1 cellular context compared by ENCODE assay signal in the genomic region with DNA sequence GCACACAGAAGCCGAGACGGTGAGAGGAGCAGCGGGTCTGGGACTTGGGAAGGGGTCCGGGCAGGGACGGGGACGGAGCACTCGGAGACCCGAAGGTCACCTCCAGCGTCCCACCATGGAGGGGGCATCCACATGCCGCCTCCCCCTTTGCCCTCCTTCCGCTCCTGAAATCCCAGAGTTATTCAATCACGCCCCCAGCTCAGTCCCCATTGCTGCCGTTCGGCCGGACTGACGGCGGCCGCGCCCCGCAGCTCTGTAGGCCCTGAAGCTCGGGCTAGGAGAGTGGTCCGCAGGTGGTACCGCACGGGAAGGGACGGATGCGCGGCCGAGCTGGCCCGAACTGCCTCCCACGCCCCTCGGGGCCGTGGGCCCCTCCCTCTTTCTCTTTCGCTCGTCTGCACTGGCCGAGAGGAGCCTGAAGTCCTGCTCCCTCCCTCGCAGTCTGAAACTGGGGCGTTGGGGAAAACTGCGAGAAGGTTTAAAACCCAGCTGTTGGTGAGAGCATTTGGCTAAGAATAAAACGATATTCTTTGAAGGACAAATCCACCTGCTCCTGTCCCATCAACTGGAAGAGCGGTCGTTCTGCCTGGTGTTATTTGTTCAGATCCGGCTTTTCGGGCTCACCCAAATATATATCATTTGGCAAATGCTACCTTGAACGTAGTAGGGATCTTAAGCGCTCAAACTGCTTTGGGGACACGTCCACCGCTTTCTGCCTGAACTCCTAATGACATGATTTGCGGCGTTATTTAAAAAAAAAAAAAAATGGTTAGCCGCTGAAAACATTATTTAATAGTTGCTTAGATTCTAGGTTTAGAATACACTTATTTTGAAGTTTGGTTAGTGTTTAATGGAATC.
TF ChIP-seq lines count a peak whose summit lies in the region.

No MANE protein-coding gene starts in this region.

TF ChIP-seq in H1, 55 proteins besides CTCF, POLR2A, EP300 and RAD21:
- TF ChIP-seq RBBP5 (IDR thresholded peaks at IDR 0.05; ENCODE audit: borderline replicate concordance, low read depth, low read length): peak; percentile 98
- peak; percentile 96 for TF ChIP-seq ASH2L (IDR thresholded peaks at IDR 0.05; ENCODE audit: low read length)
- TF ChIP-seq POLR2AphosphoS5 (IDR thresholded peaks at IDR 0.05; ENCODE audit: low read depth, low read length): peak; percentile 67; the same call in 1 of the 2 replicates
- TF ChIP-seq TAF1 (IDR thresholded peaks at IDR 0.05; ENCODE audit: low read depth, low read length): peak; percentile 35; the same call in 1 of the 2 replicates
- peak; percentile 23 for TF ChIP-seq SAP30 (IDR thresholded peaks at IDR 0.05; ENCODE audit: insufficient read depth, insufficient replicate concordance, low read length)
- peak; percentile 81 for TF ChIP-seq EGR1 (IDR thresholded peaks at IDR 0.05; ENCODE audit: borderline replicate concordance, low read depth, low read length)
- TF ChIP-seq PHF8 (conservative IDR thresholded peaks at IDR 0.05; ENCODE audit: low read depth, low read length): no peak; the same call in none of the 2 replicates
- no peak for TF ChIP-seq SP1 (IDR thresholded peaks at IDR 0.05; ENCODE audit: low read depth, low read length)
- peak; percentile 30; the same call in 1 of the 2 replicates for TF ChIP-seq BACH1 (IDR thresholded peaks at IDR 0.05; ENCODE audit: low read length)
- 0 out of 4 replicates have a peak, but pooled peaks of 1 of the 2 experiments have one; percentile 76 for TF ChIP-seq SIN3A (conservative IDR thresholded peaks at IDR 0.05 in 1 of 2, IDR thresholded peaks at IDR 0.05 in 1 of 2; ENCODE audit: low read depth in 1 of 2, low read length in 2 of 2)
- peak; percentile 46; the same call in 1 of the 2 replicates for TF ChIP-seq CHD1 (IDR thresholded peaks at IDR 0.05; ENCODE audit: low read depth, low read length)
- TF ChIP-seq, protein P1, sequence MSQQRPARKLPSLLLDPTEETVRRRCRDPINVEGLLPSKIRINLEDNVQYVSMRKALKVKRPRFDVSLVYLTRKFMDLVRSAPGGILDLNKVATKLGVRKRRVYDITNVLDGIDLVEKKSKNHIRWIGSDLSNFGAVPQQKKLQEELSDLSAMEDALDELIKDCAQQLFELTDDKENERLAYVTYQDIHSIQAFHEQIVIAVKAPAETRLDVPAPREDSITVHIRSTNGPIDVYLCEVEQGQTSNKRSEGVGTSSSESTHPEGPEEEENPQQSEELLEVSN (IDR thresholded peaks at IDR 0.05): no peak
- TF ChIP-seq, protein P2, sequence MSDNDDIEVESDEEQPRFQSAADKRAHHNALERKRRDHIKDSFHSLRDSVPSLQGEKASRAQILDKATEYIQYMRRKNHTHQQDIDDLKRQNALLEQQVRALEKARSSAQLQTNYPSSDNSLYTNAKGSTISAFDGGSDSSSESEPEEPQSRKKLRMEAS (IDR thresholded peaks at IDR 0.05): 0 out of 2 replicates have a peak, but pooled peaks have one; percentile 17
- peak; percentile 58; the same call in 1 of the 2 replicates for TF ChIP-seq TBP (IDR thresholded peaks at IDR 0.05; ENCODE audit: low read depth, low read length)
- TF ChIP-seq HDAC2 (IDR thresholded peaks at IDR 0.05; ENCODE audit: borderline replicate concordance in 1 of 2, low read depth in 2 of 2, low read length in 2 of 2): peak; percentile 15 to 89; a peak in 1 of 4 replicates
- TF ChIP-seq KDM4A (IDR thresholded peaks at IDR 0.05; ENCODE audit: low read depth, low read length, severe bottlenecking): peak; percentile 77
- TF ChIP-seq TAF7 (optimal IDR thresholded peaks at IDR 0.05; ENCODE audit: borderline replicate concordance, low read depth, low read length): peak; percentile 62
- TF ChIP-seq, protein P3, sequence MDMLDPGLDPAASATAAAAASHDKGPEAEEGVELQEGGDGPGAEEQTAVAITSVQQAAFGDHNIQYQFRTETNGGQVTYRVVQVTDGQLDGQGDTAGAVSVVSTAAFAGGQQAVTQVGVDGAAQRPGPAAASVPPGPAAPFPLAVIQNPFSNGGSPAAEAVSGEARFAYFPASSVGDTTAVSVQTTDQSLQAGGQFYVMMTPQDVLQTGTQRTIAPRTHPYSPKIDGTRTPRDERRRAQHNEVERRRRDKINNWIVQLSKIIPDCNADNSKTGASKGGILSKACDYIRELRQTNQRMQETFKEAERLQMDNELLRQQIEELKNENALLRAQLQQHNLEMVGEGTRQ (IDR thresholded peaks at IDR 0.05; ENCODE audit: low read length): no peak
- no peak for TF ChIP-seq CBX5 (IDR thresholded peaks at IDR 0.05; ENCODE audit: low read depth, low read length)
